9 cellular contexts compared by ENCODE assay signal in the genomic region with DNA sequence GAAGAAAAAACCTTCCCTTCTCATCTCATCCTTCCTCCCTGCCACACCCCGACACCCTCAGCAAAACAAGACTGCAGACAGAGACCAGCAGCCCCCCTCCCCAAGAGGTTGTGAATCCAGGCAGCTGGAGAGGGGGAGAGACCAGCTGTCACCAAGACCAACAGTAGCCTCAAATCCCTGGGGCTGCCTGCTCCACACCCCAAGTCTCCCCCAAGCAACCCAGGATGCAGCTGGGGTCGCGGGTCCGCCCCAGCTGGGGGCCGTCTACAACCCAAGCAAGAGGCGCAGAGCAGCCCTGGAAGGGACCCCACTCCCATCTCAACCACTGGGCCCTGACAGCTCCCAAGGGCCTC. TPM values are rescaled to one million over a fixed set of nuclear protein-coding genes. Genes with fewer than 3 reads are reported as not detected.
A peak's percentile ranks its signal among the peaks of the same experiment; 100 is the strongest.
DNase-seq lines count a peak whose midpoint lies in the region; ATAC-seq, FAIRE-seq and TF ChIP-seq lines count a peak whose summit lies in the region.
"Had no signal": no experiment of that assay in that cellular context is flagged by ENCODE, and none has a peak within 500 bp of the region (broad histone marks: within the 10 kb centered on the region; RNA-seq: fewer than 3 reads in every experiment).

No MANE protein-coding gene starts in this region.

- dilution Hi-C loops in keratinocyte (cut with MboI; ENCODE audit: extremely low pct_ligation_motif_present, low sequenced_read_pairs): no loop called here

- peaks cover 70% of the 10 kb centered on the region for H3K4me1 ChIP-seq in keratinocyte (ENCODE audit: control insufficient read depth, extremely low read depth, insufficient read depth, low read length)

- H3K27ac Mint-ChIP-seq in T-helper 2 cell treated with Interferon-gamma antibody and Interleukin-4, amounts not matched to agents 5 μg/mL and 100 μg/mL, for 36 hours: peak overlapping the region; percentile 92
- peak overlapping the region; percentile 29 to 81 for H3K27ac Mint-ChIP-seq in activated naive CD4-positive, alpha-beta T cell treated with anti-CD3 and anti-CD28 coated beads, Interleukin-2, amount 50 U/mL, for 72 hours

- H3K27ac ChIP-seq in keratinocyte (ENCODE audit: control insufficient read depth, insufficient read depth, low read length) (peak overlapping the region; percentile 71), substantia nigra (ENCODE audit: low read depth, low read length, poor library complexity, severe bottlenecking) (peak overlapping the region; percentile 55)

- H3K9me3 ChIP-seq in keratinocyte (ENCODE audit: control insufficient read depth, low read depth, low read length): no peaks in the 10 kb centered on the region

- H3K79me2 ChIP-seq in keratinocyte (ENCODE audit: control insufficient read depth, insufficient read depth, low read length): peaks cover 84% of the 10 kb centered on the region

- peak overlapping the region; percentile 69 for H3K9ac ChIP-seq in keratinocyte (ENCODE audit: control insufficient read depth, extremely low read depth, insufficient read depth, low read length)

- no peak for DNase-seq in T-helper 2 cell treated with Interferon-gamma antibody and Interleukin-4, amounts not matched to agents 5 μg/mL and 100 μg/mL, for 36 hours (ENCODE audit: low spot score)
- DNase-seq in T-helper 2 cell (no peak), keratinocyte (ENCODE audit: low read depth, low spot score) (no peak), substantia nigra (lab: John Stamatoyannopoulos, UW) (no peak), activated gamma-delta T cell (lab: John Stamatoyannopoulos, UW) (no peak), GM13976 (ENCODE audit: low spot score) (no peak)
- no peak for DNase-seq in activated naive CD4-positive, alpha-beta T cell treated with anti-CD3 and anti-CD28 coated beads, Interleukin-2, amount 50 U/mL, for 72 hours (ENCODE audit: low spot score in 2 of 2)

- H3K36me3 Mint-ChIP-seq in T-helper 2 cell treated with Interferon-gamma antibody and Interleukin-4, amounts not matched to agents 5 μg/mL and 100 μg/mL, for 36 hours (ENCODE audit: low read depth): peaks cover 6% of the 10 kb centered on the region
- H3K36me3 Mint-ChIP-seq in activated naive CD4-positive, alpha-beta T cell treated with anti-CD3 and anti-CD28 coated beads, Interleukin-2, amount 50 U/mL, for 72 hours: no peaks in the 10 kb centered on the region

- peaks cover 16% of the 10 kb centered on the region for H4K20me1 ChIP-seq in keratinocyte (ENCODE audit: control insufficient read depth, extremely low read depth, insufficient read depth, low read length)

- H3K4me1 Mint-ChIP-seq in T-helper 2 cell treated with Interferon-gamma antibody and Interleukin-4, amounts not matched to agents 5 μg/mL and 100 μg/mL, for 36 hours (ENCODE audit: low read depth): peaks cover 21% of the 10 kb centered on the region

- H3K9me1 ChIP-seq in keratinocyte (ENCODE audit: control insufficient read depth, extremely low read depth, insufficient read depth, low read length): no peaks in the 10 kb centered on the region

- no peak for FAIRE-seq in keratinocyte (lab: Jason Lieb, UNC)
- FAIRE-seq: colon had no signal

- H2AFZ ChIP-seq in keratinocyte (ENCODE audit: control insufficient read depth, low read length): no peak overlapping the region

- H3K9me3 Mint-ChIP-seq in T-helper 2 cell treated with Interferon-gamma antibody and Interleukin-4, amounts not matched to agents 5 μg/mL and 100 μg/mL, for 36 hours: no peaks in the 10 kb centered on the region
- no peaks in the 10 kb centered on the region for H3K9me3 Mint-ChIP-seq in activated naive CD4-positive, alpha-beta T cell treated with anti-CD3 and anti-CD28 coated beads, Interleukin-2, amount 50 U/mL, for 72 hours

- in situ Hi-C loops in GM13976 (cut with MboI; ENCODE audit: low sequenced_read_pairs, unreplicated experiment): no loop called here

- TF ChIP-seq CTCF in keratinocyte (optimal IDR thresholded peaks at IDR 0.05 in 1 of 3, IDR thresholded peaks at IDR 0.05 in 1 of 3, conservative IDR thresholded peaks at IDR 0.05 in 1 of 3; ENCODE audit: extremely low read depth in 1 of 3, insufficient read depth in 2 of 3, low read length in 3 of 3): no peak
- TF ChIP-seq CTCF in GM13976 (IDR thresholded peaks at IDR 0.05; ENCODE audit: borderline replicate concordance, control extremely low read depth, extremely low read depth, insufficient read depth, missing control alignments): no peak

- no peaks in the 10 kb centered on the region for H3K27me3 Mint-ChIP-seq in T-helper 2 cell treated with Interferon-gamma antibody and Interleukin-4, amounts not matched to agents 5 μg/mL and 100 μg/mL, for 36 hours (ENCODE audit: low read depth)

- H3K4me2 ChIP-seq in keratinocyte (ENCODE audit: control insufficient read depth, extremely low read depth, insufficient read depth, low read depth, low read length): peak overlapping the region; percentile 96

- ATAC-seq in activated naive CD4-positive, alpha-beta T cell treated with anti-CD3 and anti-CD28 coated beads, Interleukin-2, amount 50 U/mL, for 72 hours: no peak
- no peak for ATAC-seq in GM19023 (IDR thresholded peaks at IDR 0.05; ENCODE audit: unreplicated experiment)

- H3K27me3 ChIP-seq in keratinocyte (ENCODE audit: control insufficient read depth, extremely low read depth, insufficient read depth, low read length): no peaks in the 10 kb centered on the region

- H3K4me3 Mint-ChIP-seq in T-helper 2 cell treated with Interferon-gamma antibody and Interleukin-4, amounts not matched to agents 5 μg/mL and 100 μg/mL, for 36 hours: peak overlapping the region; percentile 84

- peak overlapping the region; percentile 33 to 68 (median 59) for H3K4me3 ChIP-seq in keratinocyte (ENCODE audit: control insufficient read depth in 2 of 3, extremely low read depth in 1 of 3, insufficient read depth in 2 of 3, low read depth in 1 of 3, low read length in 3 of 3)

- peaks cover 0 to 1% of the 10 kb centered on the region in 2 experiments for H3K36me3 ChIP-seq in keratinocyte (ENCODE audit: control insufficient read depth in 2 of 2, extremely low read depth in 1 of 2, insufficient read depth in 2 of 2, low read length in 2 of 2)

RNA-seq across cellular contexts. Expression of gene KLF16, which starts 7.1 kb away (rescaled TPM):
- 10 to 100 TPM; 20.5 to 22.6 TPM for total RNA-seq in activated naive CD4-positive, alpha-beta T cell treated with anti-CD3 and anti-CD28 coated beads, Interleukin-2, amount 50 U/mL, for 72 hours
- 4.9 to 14.7 TPM (median 6.0 TPM) in 3 replicates for polyA plus RNA-seq in keratinocyte
- polyA plus RNA-seq in keratinocyte (2011; ENCODE audit: low read depth): 2.6 TPM
- 4.7 and 19.3 TPM in 2 replicates for polyA plus RNA-seq in keratinocyte (2011; cell fraction: cytosol; rRNA removed)
- polyA plus RNA-seq in keratinocyte (2011; cell fraction: nucleus; rRNA removed): 7.7 and 17.7 TPM in 2 replicates
- polyA plus RNA-seq in keratinocyte (2012; ENCODE audit: low replicate concordance): 13.9 and 30.6 TPM in 2 replicates
- 1.9 to 11.4 TPM (median 2.2 TPM) in 3 replicates for polyA minus RNA-seq in keratinocyte
- polyA minus RNA-seq in keratinocyte (2011; cell fraction: cytosol; rRNA and poly(A)+ RNA removed): 48.5 TPM
- polyA minus RNA-seq in keratinocyte (2011; cell fraction: nucleus; rRNA and poly(A)+ RNA removed): 8.2 and 11.3 TPM in 2 replicates

RNA-seq across cellular contexts. Expression of gene REXO1, which starts 8.0 kb away (rescaled TPM):
- 10 to 100 TPM; 35.5 to 44.5 TPM for total RNA-seq in activated naive CD4-positive, alpha-beta T cell treated with anti-CD3 and anti-CD28 coated beads, Interleukin-2, amount 50 U/mL, for 72 hours
- 6.1 to 18.6 TPM (median 9.1 TPM) in 3 replicates for polyA plus RNA-seq in keratinocyte
- 15.3 TPM for polyA plus RNA-seq in keratinocyte (2011; ENCODE audit: low read depth)
- polyA plus RNA-seq in keratinocyte (2011; cell fraction: cytosol; rRNA removed): 8.0 and 14.2 TPM in 2 replicates
- polyA plus RNA-seq in keratinocyte (2011; cell fraction: nucleus; rRNA removed): 41.7 and 47.8 TPM in 2 replicates
- 19.8 and 25.0 TPM in 2 replicates for polyA plus RNA-seq in keratinocyte (2012; ENCODE audit: low replicate concordance)
- 16.5 to 40.9 TPM (median 17.7 TPM) in 3 replicates for polyA minus RNA-seq in keratinocyte
- 27.4 TPM for polyA minus RNA-seq in keratinocyte (2011; cell fraction: cytosol; rRNA and poly(A)+ RNA removed)
- 12.9 and 19.1 TPM in 2 replicates for polyA minus RNA-seq in keratinocyte (2011; cell fraction: nucleus; rRNA and poly(A)+ RNA removed)

RNA-seq across cellular contexts. Expression of gene ABHD17A, which starts 29.0 kb away (rescaled TPM):
- 100 to 1,000 TPM; 109 to 110 TPM for total RNA-seq in activated naive CD4-positive, alpha-beta T cell treated with anti-CD3 and anti-CD28 coated beads, Interleukin-2, amount 50 U/mL, for 72 hours
- polyA plus RNA-seq in keratinocyte: 27.2 to 67.3 TPM (median 31.0 TPM) in 3 replicates
- polyA plus RNA-seq in keratinocyte (2011; ENCODE audit: low read depth): 9.2 TPM
- polyA plus RNA-seq in keratinocyte (2011; cell fraction: cytosol; rRNA removed): 20.8 and 62.5 TPM in 2 replicates
- polyA plus RNA-seq in keratinocyte (2011; cell fraction: nucleus; rRNA removed): 29.9 and 47.5 TPM in 2 replicates
- 20.6 and 43.3 TPM in 2 replicates for polyA plus RNA-seq in keratinocyte (2012; ENCODE audit: low replicate concordance)
- 13.2 to 23.4 TPM (median 20.6 TPM) in 3 replicates for polyA minus RNA-seq in keratinocyte
- 122 TPM for polyA minus RNA-seq in keratinocyte (2011; cell fraction: cytosol; rRNA and poly(A)+ RNA removed)
- 13.3 and 22.2 TPM in 2 replicates for polyA minus RNA-seq in keratinocyte (2011; cell fraction: nucleus; rRNA and poly(A)+ RNA removed)

RNA-seq across cellular contexts. Expression of gene ATP8B3, which starts 44.2 kb away (rescaled TPM):
- 10 to 100 TPM; 11.7 to 28.7 TPM for total RNA-seq in activated naive CD4-positive, alpha-beta T cell treated with anti-CD3 and anti-CD28 coated beads, Interleukin-2, amount 50 U/mL, for 72 hours
- 0.98 to 2.8 TPM (median 1.2 TPM) in 3 replicates for polyA plus RNA-seq in keratinocyte
- 0.44 TPM for polyA plus RNA-seq in keratinocyte (2011; ENCODE audit: low read depth)
- polyA plus RNA-seq in keratinocyte (2011; cell fraction: cytosol; rRNA removed): 0.74 and 1.2 TPM in 2 replicates
- 3.3 and 7.1 TPM in 2 replicates for polyA plus RNA-seq in keratinocyte (2011; cell fraction: nucleus; rRNA removed)
- polyA plus RNA-seq in keratinocyte (2012; ENCODE audit: low replicate concordance): 0.56 and 1.5 TPM in 2 replicates
- 0.82 to 3.7 TPM (median 1.3 TPM) in 3 replicates for polyA minus RNA-seq in keratinocyte
- polyA minus RNA-seq in keratinocyte (2011; cell fraction: cytosol; rRNA and poly(A)+ RNA removed): 2.5 TPM
- polyA minus RNA-seq in keratinocyte (2011; cell fraction: nucleus; rRNA and poly(A)+ RNA removed): 1.5 and 1.9 TPM in 2 replicates

RNA-seq across cellular contexts. Expression of gene ADAT3, which starts 48.9 kb away (rescaled TPM):
- 1 to 10 TPM; 8.5 to 10.0 TPM for total RNA-seq in activated naive CD4-positive, alpha-beta T cell treated with anti-CD3 and anti-CD28 coated beads, Interleukin-2, amount 50 U/mL, for 72 hours
- polyA plus RNA-seq in keratinocyte: 0.55 to 0.93 TPM (median 0.85 TPM) in 3 replicates
- polyA plus RNA-seq in keratinocyte (2011; ENCODE audit: low read depth): 0.69 TPM
- polyA plus RNA-seq in keratinocyte (2011; cell fraction: cytosol; rRNA removed): 0.15 and 1.7 TPM in 2 replicates
- polyA plus RNA-seq in keratinocyte (2011; cell fraction: nucleus; rRNA removed): 1.2 and 2.4 TPM in 2 replicates
- 1.9 and 3.4 TPM in 2 replicates for polyA plus RNA-seq in keratinocyte (2012; ENCODE audit: low replicate concordance)
- 0.20 to 0.36 TPM in 2 of 3 replicates, not detected in the other for polyA minus RNA-seq in keratinocyte
- polyA minus RNA-seq in keratinocyte (2011; cell fraction: cytosol; rRNA and poly(A)+ RNA removed): 2.1 TPM
- polyA minus RNA-seq in keratinocyte (2011; cell fraction: nucleus; rRNA and poly(A)+ RNA removed): 2.1 and 2.6 TPM in 2 replicates
